8 cellular contexts compared by ENCODE assay signal in genomic region chr5:78983601-78984000, GRCh38. TPM values are rescaled to one million over a fixed set of nuclear protein-coding genes. Genes with fewer than 3 reads are reported as not detected.
DNase-seq lines count a peak whose midpoint lies in the region; ATAC-seq and TF ChIP-seq lines count a peak whose summit lies in the region.

No MANE protein-coding gene starts in this region.

- H3K27ac ChIP-seq in PC-3 (ENCODE audit: low read length) (peak overlapping the region; percentile 61), esophagus squamous epithelium (peak overlapping the region; percentile 87 to 99 (median 96)), sigmoid colon (peak overlapping the region; percentile 95 to 100 (median 98))

- no peaks in the 10 kb centered on the region for H4K20me1 ChIP-seq in PC-3 (ENCODE audit: low read length)

- H3K9ac ChIP-seq in PC-3 (ENCODE audit: low read length): peak overlapping the region; percentile 80

- WGBS in esophagus squamous epithelium, 2 donors: 73 to 75% methylated on average over 5 of the region's 5 CpGs
- WGBS in sigmoid colon, 2 donors: 76% methylated on average over 5 of the region's 5 CpGs

- H2AFZ ChIP-seq in PC-3 (ENCODE audit: low read length): peak overlapping the region; percentile 97

- no peaks in the 10 kb centered on the region for H3K27me3 ChIP-seq in PC-3 (ENCODE audit: low read length)
- H3K27me3 ChIP-seq in esophagus squamous epithelium: no peaks in the 10 kb centered on the region
- no peaks in the 10 kb centered on the region for H3K27me3 ChIP-seq in sigmoid colon

- ATAC-seq in PC-3 (no peak), HG02870 (IDR thresholded peaks at IDR 0.05; ENCODE audit: unreplicated experiment) (no peak)

- CTCF ChIA-PET in PC-3 (lab: Charles Lee): no interaction called here

- H3F3A ChIP-seq in PC-3 (ENCODE audit: low read length, unreplicated experiment): no peaks in the 10 kb centered on the region

- intact Hi-C loops in PC-3 (cut with micrococcal nuclease) (no loop called here), esophagus squamous epithelium (cut with DNase I) (no loop called here), sigmoid colon (cut with DNase I) (loop anchor here (10.0 kb wide), 1 partner anchor 689 kb away; the partner anchor contains the start of gene AP3B1)

- TF ChIP-seq CTCF in GM12864 (IDR thresholded peaks at IDR 0.05; ENCODE audit: low read depth, low read length, missing control alignments) (no peak), PC-3 (conservative IDR thresholded peaks at IDR 0.05; ENCODE audit: low read depth, low read length) (no peak), esophagus squamous epithelium (IDR thresholded peaks at IDR 0.05) (no peak), sigmoid colon (IDR thresholded peaks at IDR 0.05) (no peak)

- H3K36me3 ChIP-seq in PC-3 (ENCODE audit: low read depth, low read length): no peaks in the 10 kb centered on the region
- no peaks in the 10 kb centered on the region for H3K36me3 ChIP-seq in esophagus squamous epithelium
- no peaks in the 10 kb centered on the region for H3K36me3 ChIP-seq in sigmoid colon

- H3K4me2 ChIP-seq in PC-3 (ENCODE audit: low read length): peak overlapping the region; percentile 97

- POLR2A ChIA-PET in PC-3 (lab: Charles Lee; ENCODE audit: unreplicated experiment): no interaction called here

- no peak for TF ChIP-seq EP300 in sigmoid colon (IDR thresholded peaks at IDR 0.05)

- DNase-seq in GM12864 (ENCODE audit: low read depth): no peak
- DNase-seq in PC-3: peak; percentile 1
- DNase-seq in esophagus squamous epithelium (lab: John Stamatoyannopoulos, UW): no peak
- DNase-seq in sigmoid colon: no peak
- DNase-seq in HuH-7.5 (ENCODE audit: low spot score): no peak
- DNase-seq in GF-D8 (lab: John Stamatoyannopoulos, UW): no peak
- no peak for DNase-seq in NCI-H524 treated with DMSO at 0.1 percent for 48 hours (lab: John Stamatoyannopoulos, UW)

- BruUV-seq in PC-3 (replicated peaks; lab: Mats Ljungman, UMichigan): no TSS peak

- H3K9me2 ChIP-seq in PC-3 (replicated peaks; ENCODE audit: low read length): no peaks in the 10 kb centered on the region

- no peaks in the 10 kb centered on the region for H3K79me2 ChIP-seq in PC-3 (ENCODE audit: low read length)

- no peak for TF ChIP-seq POLR2A in esophagus squamous epithelium (IDR thresholded peaks at IDR 0.05)
- no peak for TF ChIP-seq POLR2A in sigmoid colon (IDR thresholded peaks at IDR 0.05)

- H3K4me3 ChIP-seq in GM12864 (ENCODE audit: low read depth, low read length) (peak overlapping the region; percentile 93), PC-3 (ENCODE audit: low read length) (peak overlapping the region; percentile 82), esophagus squamous epithelium (peak overlapping the region; percentile 66 to 93 (median 86)), sigmoid colon (peak overlapping the region in 3 of 4 donors; percentile 78 to 97 (median 79))

- H3K9me3 ChIP-seq in PC-3 (ENCODE audit: low read length): no peaks in the 10 kb centered on the region
- no peaks in the 10 kb centered on the region for H3K9me3 ChIP-seq in esophagus squamous epithelium
- no peaks in the 10 kb centered on the region for H3K9me3 ChIP-seq in sigmoid colon

- H3K4me1 ChIP-seq in PC-3 (ENCODE audit: insufficient read depth, low read length): peaks cover 35% of the 10 kb centered on the region
- peaks cover 11 to 35% (median 17%) of the 10 kb centered on the region in 3 donors for H3K4me1 ChIP-seq in esophagus squamous epithelium
- peaks cover 0 to 26% (median 21%) of the 10 kb centered on the region in 4 donors for H3K4me1 ChIP-seq in sigmoid colon

RNA-seq across cellular contexts. Expression of gene ARSB, which starts 1.5 kb away (rescaled TPM):
- total RNA-seq in PC-3 (2014; rRNA removed) (7.1 and 8.1 TPM in 2 replicates), esophagus squamous epithelium (1 to 10 TPM; 1.2 to 8.8 (median 7.1) TPM), sigmoid colon (10 to 100 TPM in 3 of 4 donors, 1 to 10 TPM in 1; 8.6 to 22.2 (median 17.0) TPM)
- 1 to 10 TPM; 1.2 to 4.8 (median 2.8) TPM for polyA plus RNA-seq in sigmoid colon
